In the genomic region with DNA sequence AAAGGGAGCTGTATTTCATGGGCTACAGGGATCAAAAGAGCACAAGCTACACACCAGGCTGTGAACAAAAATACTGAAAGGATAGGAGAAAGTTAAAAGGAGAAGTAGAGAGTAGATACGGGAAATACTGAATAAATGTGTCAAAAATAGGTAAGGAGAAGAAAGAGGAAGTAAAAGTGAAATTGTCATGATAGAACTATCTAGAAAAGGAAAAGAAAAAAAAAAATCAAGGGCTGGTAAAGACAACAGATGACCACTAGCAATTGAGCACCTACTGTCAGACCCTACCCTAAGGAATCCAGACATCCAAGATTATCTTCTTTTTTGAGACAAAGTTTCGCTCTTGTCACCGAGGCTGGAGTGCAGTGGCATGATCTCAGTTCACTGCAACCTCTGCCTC, we compare ENCODE assay signal across 12 cellular contexts. TPM values are rescaled to one million over a fixed set of nuclear protein-coding genes. Genes with fewer than 3 reads are reported as not detected.
DNase-seq lines count a peak whose midpoint lies in the region; ATAC-seq and TF ChIP-seq lines count a peak whose summit lies in the region.
"Had no signal": no experiment of that assay in that cellular context is flagged by ENCODE, and none has a peak within 500 bp of the region (broad histone marks: within the 10 kb centered on the region; RNA-seq: fewer than 3 reads in every experiment).

No MANE protein-coding gene starts in this region.

- H3K27me3 Mint-ChIP-seq in dendritic cell treated with granulocyte-macrophage colony-stimulating factor and Interleukin-4, amounts not matched to agents 40 ng/mL and 50 ng/mL, for 4 days, result peaks cover 12% of the 10 kb centered on the region
- peaks cover 17% of the 10 kb centered on the region for H3K27me3 Mint-ChIP-seq in MCF 10A (ENCODE audit: insufficient read depth, unreplicated experiment)
- H3K27me3 Mint-ChIP-seq in natural killer cell treated with Interleukin-12 subunit alpha and Interleukin-12 subunit beta and Interleukin-15 and Interleukin-18, amount 100 ng/mL, for 72 hours, result peaks cover 21 to 41% of the 10 kb centered on the region in 2 donors

- TF ChIP-seq CTCF in MCF 10A (IDR thresholded peaks at IDR 0.05; ENCODE audit: unreplicated experiment), result no peak

- H3K9me3 Mint-ChIP-seq in dendritic cell treated with granulocyte-macrophage colony-stimulating factor and Interleukin-4, amounts not matched to agents 40 ng/mL and 50 ng/mL, for 4 days, result no peaks in the 10 kb centered on the region
- no peaks in the 10 kb centered on the region for H3K9me3 Mint-ChIP-seq in MCF 10A (ENCODE audit: unreplicated experiment)
- no peaks in the 10 kb centered on the region for H3K9me3 Mint-ChIP-seq in natural killer cell treated with Interleukin-12 subunit alpha and Interleukin-12 subunit beta and Interleukin-15 and Interleukin-18, amount 100 ng/mL, for 72 hours
- H3K9me3 Mint-ChIP-seq: activated T-helper 17 cell treated with anti-CD3 and anti-CD28 coated beads, Interleukin-2, amount 50 U/mL, for 72 hours; T-helper 1 cell treated with Interleukin-12 subunit alpha and Interleukin-12 subunit beta and Interleukin-4 antibody, amounts not matched to agents 30 μg/mL and 1 μg/mL, for 36 hours had no signal

- BruUV-seq in MCF 10A (replicated peaks; lab: Mats Ljungman, UMichigan), result no TSS peak

- ATAC-seq in GM18867 (IDR thresholded peaks at IDR 0.05; ENCODE audit: unreplicated experiment), result peak; percentile 42
- peak; percentile 26 for ATAC-seq in HG02571 (IDR thresholded peaks at IDR 0.05; ENCODE audit: unreplicated experiment)
- peak; percentile 37 for ATAC-seq in HG03571 (IDR thresholded peaks at IDR 0.05; ENCODE audit: unreplicated experiment)
- ATAC-seq in natural killer cell treated with Interleukin-12 subunit alpha and Interleukin-12 subunit beta and Interleukin-15 and Interleukin-18, amount 100 ng/mL, for 72 hours, result no peak
- ATAC-seq: activated T-helper 17 cell treated with anti-CD3 and anti-CD28 coated beads, Interleukin-2, amount 50 U/mL, for 72 hours had no signal

- POLR2A ChIA-PET in MCF 10A (lab: Yijun Ruan, JAX), result interaction anchor here (0.7 kb wide), 1 partner anchor 9 kb away, joined by 3 read pairs; no protein-coding TSS in a partner anchor

- peaks cover 11% of the 10 kb centered on the region for H3K36me3 Mint-ChIP-seq in dendritic cell treated with granulocyte-macrophage colony-stimulating factor and Interleukin-4, amounts not matched to agents 40 ng/mL and 50 ng/mL, for 4 days (ENCODE audit: low read depth)
- no peaks in the 10 kb centered on the region for H3K36me3 Mint-ChIP-seq in MCF 10A (ENCODE audit: insufficient read depth, unreplicated experiment)
- peaks cover 4% of the 10 kb centered on the region for H3K36me3 Mint-ChIP-seq in natural killer cell treated with Interleukin-12 subunit alpha and Interleukin-12 subunit beta and Interleukin-15 and Interleukin-18, amount 100 ng/mL, for 72 hours

- no peak for DNase-seq in NCI-H1092 treated with DMSO at 0.1 percent for 48 hours (lab: John Stamatoyannopoulos, UW)
- no peak for DNase-seq in MCF 10A (ENCODE audit: unreplicated experiment)
- DNase-seq in SW480 (ENCODE audit: low spot score), result no peak
- no peak for DNase-seq in natural killer cell treated with Interleukin-12 subunit alpha and Interleukin-12 subunit beta and Interleukin-15 and Interleukin-18, amount 100 ng/mL, for 72 hours (ENCODE audit: low spot score)
- DNase-seq: DMS79, hypothalamus had no signal

- H3K4me1 Mint-ChIP-seq in dendritic cell treated with granulocyte-macrophage colony-stimulating factor and Interleukin-4, amounts not matched to agents 40 ng/mL and 50 ng/mL, for 4 days (ENCODE audit: low read depth), result peaks cover 55% of the 10 kb centered on the region
- no peaks in the 10 kb centered on the region for H3K4me1 Mint-ChIP-seq in MCF 10A (ENCODE audit: insufficient read depth, unreplicated experiment)
- peaks cover 5 to 10% of the 10 kb centered on the region in 2 donors for H3K4me1 Mint-ChIP-seq in natural killer cell treated with Interleukin-12 subunit alpha and Interleukin-12 subunit beta and Interleukin-15 and Interleukin-18, amount 100 ng/mL, for 72 hours (ENCODE audit: low read depth in 2 of 2)

- H3K27ac Mint-ChIP-seq in dendritic cell treated with granulocyte-macrophage colony-stimulating factor and Interleukin-4, amounts not matched to agents 40 ng/mL and 50 ng/mL, for 4 days, result peak overlapping the region; percentile 8
- no peak overlapping the region for H3K27ac Mint-ChIP-seq in MCF 10A (ENCODE audit: low read depth, unreplicated experiment)
- H3K27ac Mint-ChIP-seq in natural killer cell treated with Interleukin-12 subunit alpha and Interleukin-12 subunit beta and Interleukin-15 and Interleukin-18, amount 100 ng/mL, for 72 hours, result no peak overlapping the region
- H3K27ac Mint-ChIP-seq: activated T-helper 17 cell treated with anti-CD3 and anti-CD28 coated beads, Interleukin-2, amount 50 U/mL, for 72 hours; T-helper 1 cell treated with Interleukin-12 subunit alpha and Interleukin-12 subunit beta and Interleukin-4 antibody, amounts not matched to agents 30 μg/mL and 1 μg/mL, for 36 hours had no signal

- H3K4me3 Mint-ChIP-seq in dendritic cell treated with granulocyte-macrophage colony-stimulating factor and Interleukin-4, amounts not matched to agents 40 ng/mL and 50 ng/mL, for 4 days, result no peak overlapping the region
- H3K4me3 Mint-ChIP-seq in MCF 10A (ENCODE audit: unreplicated experiment), result no peak overlapping the region
- H3K4me3 Mint-ChIP-seq in natural killer cell treated with Interleukin-12 subunit alpha and Interleukin-12 subunit beta and Interleukin-15 and Interleukin-18, amount 100 ng/mL, for 72 hours, result no peak overlapping the region
- H3K4me3 Mint-ChIP-seq: activated T-helper 17 cell treated with anti-CD3 and anti-CD28 coated beads, Interleukin-2, amount 50 U/mL, for 72 hours; T-helper 1 cell treated with Interleukin-12 subunit alpha and Interleukin-12 subunit beta and Interleukin-4 antibody, amounts not matched to agents 30 μg/mL and 1 μg/mL, for 36 hours had no signal

- CTCF ChIA-PET in MCF 10A (lab: Yijun Ruan, JAX), result no interaction called here

- intact Hi-C loops in dendritic cell treated with granulocyte-macrophage colony-stimulating factor and Interleukin-4, amounts not matched to agents 40 ng/mL and 50 ng/mL, for 4 days (cut with micrococcal nuclease), result no loop called here
- intact Hi-C loops in MCF 10A (cut with micrococcal nuclease), result no loop called here

RNA-seq across cellular contexts. Expression of gene RUBCNL, which starts 4.8 kb away (rescaled TPM):
- 0.37 and 1.2 TPM in 2 replicates for total RNA-seq in MCF 10A (2022)
- 1 to 10 TPM; 2.0 to 3.0 TPM for total RNA-seq in natural killer cell treated with Interleukin-12 subunit alpha and Interleukin-12 subunit beta and Interleukin-15 and Interleukin-18, amount 100 ng/mL, for 72 hours

Comparison
In these comparisons a context has a peak if more than half of its experiments do, and no peak if none do; other contexts are left out.
1. ATAC-seq: peak in GM18867 (single experiment), HG02571 (single experiment) and HG03571 (single experiment); none in natural killer cell treated with Interleukin-12 subunit alpha and Interleukin-12 subunit beta and Interleukin-15 and Interleukin-18, amount 100 ng/mL, for 72 hours (0 of 2).